22 cellular contexts compared by ENCODE assay signal in genomic region chr11:116833816-116834534, GRCh38. TPM values are rescaled to one million over a fixed set of nuclear protein-coding genes. Genes with fewer than 3 reads are reported as not detected.
DNase-seq lines count a peak whose midpoint lies in the region; ATAC-seq, FAIRE-seq and TF ChIP-seq lines count a peak whose summit lies in the region.
"Had no signal": no experiment of that assay in that cellular context is flagged by ENCODE, and none has a peak within 500 bp of the region (broad histone marks: within the 10 kb centered on the region; RNA-seq: fewer than 3 reads in every experiment).

No MANE protein-coding gene starts in this region.

- FAIRE-seq in bronchial epithelial cell (lab: Jason Lieb, UNC) = peak; percentile 86
- FAIRE-seq: A204.1 had no signal

- peak overlapping the region in 6 of 10 donors; percentile 3 to 55 (median 43) for H3K4me3 Mint-ChIP-seq in naive thymus-derived CD4-positive, alpha-beta T cell

- H3K36me3 ChIP-seq in bronchial epithelial cell (ENCODE audit: control insufficient read depth, insufficient read depth, low read length) (no peaks in the 10 kb centered on the region), spleen (no peaks in the 10 kb centered on the region), mucosa of descending colon (ENCODE audit: low read depth) (no peaks in the 10 kb centered on the region), ovary (no peaks in the 10 kb centered on the region)
- no peaks in the 10 kb centered on the region for H3K36me3 ChIP-seq in naive thymus-derived CD4-positive, alpha-beta T cell (ENCODE audit: control insufficient read depth in 2 of 3, insufficient read depth in 3 of 3, low read length in 3 of 3)

- no peaks in the 10 kb centered on the region for H3K9me3 Mint-ChIP-seq in naive thymus-derived CD4-positive, alpha-beta T cell
- H3K9me3 Mint-ChIP-seq: CD4-positive, alpha-beta memory T cell had no signal

- H3K4me3 ChIP-seq in bronchial epithelial cell (ENCODE audit: low read depth, low read length) (no peak overlapping the region), spleen (no peak overlapping the region), mucosa of descending colon (no peak overlapping the region), ovary (no peak overlapping the region)
- H3K4me3 ChIP-seq in naive thymus-derived CD4-positive, alpha-beta T cell (ENCODE audit: low read length) = no peak overlapping the region

- intact Hi-C loops in naive thymus-derived CD4-positive, alpha-beta T cell (cut with micrococcal nuclease) = no loop called here
- intact Hi-C loops in spleen (cut with DNase I; ENCODE audit: low total_unique reads) = no loop called here
- intact Hi-C loops in mucosa of descending colon (cut with DNase I, micrococcal nuclease) = no loop called here
- intact Hi-C loops in ovary (cut with DNase I) = loop anchor here in 1 of 4 donors (5.0 kb wide), 1 partner anchor 42 kb away; the partner anchor contains the start of gene APOA5

- POLR2A ChIA-PET in naive thymus-derived CD4-positive, alpha-beta T cell (lab: Charles Lee) = interaction anchor here (0.6 to 1.0 kb wide), 2 partner anchors 9 to 19 kb away, joined by 3 read pairs; no protein-coding TSS in a partner anchor

- no peak overlapping the region for H3K27ac ChIP-seq in naive thymus-derived CD4-positive, alpha-beta T cell (ENCODE audit: low read depth, low read length)
- H3K27ac ChIP-seq in spleen = no peak overlapping the region
- no peak overlapping the region for H3K27ac ChIP-seq in ovary
- H3K27ac ChIP-seq: KMS-11 had no signal

- peak; percentile 54 for DNase-seq in activated effector memory CD4-positive, alpha-beta T cell treated with anti-CD3 and anti-CD28 coated beads, Interleukin-2, amount 50 U/mL, for 16 hours
- DNase-seq in activated effector memory CD4-positive, alpha-beta T cell treated with Interleukin-2 at 50 U/mL for 16 hours = no peak
- DNase-seq in bronchial epithelial cell (ENCODE audit: low read depth) = no peak
- DNase-seq in naive thymus-derived CD4-positive, alpha-beta T cell = no peak
- peak; percentile 54 for DNase-seq in spleen
- DNase-seq in mucosa of descending colon = no peak
- DNase-seq in NCI-H1105 treated with DMSO at 0.1 percent for 48 hours (lab: John Stamatoyannopoulos, UW) = no peak
- DNase-seq in ovary = no peak
- DNase-seq: CD4-positive, alpha-beta memory T cell; DMS 273 treated with DMSO at 0.1 percent for 48 hours; H7; NCI-H1092; NCI-H1694; NCI-H2107; NCI-H226; NCI-H526 treated with DMSO at 0.1 percent for 48 hours; OCI-M1; RPMI8226 had no signal

- CTCF ChIA-PET in naive thymus-derived CD4-positive, alpha-beta T cell (lab: Charles Lee) = no interaction called here

- no peaks in the 10 kb centered on the region for H3K36me3 Mint-ChIP-seq in naive thymus-derived CD4-positive, alpha-beta T cell
- H3K36me3 Mint-ChIP-seq: CD4-positive, alpha-beta memory T cell had no signal

- H3K27me3 ChIP-seq in bronchial epithelial cell (ENCODE audit: control insufficient read depth, insufficient read depth, low read length) (no peaks in the 10 kb centered on the region), spleen (replicated peaks in 1 of 7) (peaks cover 0 to 8% (median 0%) of the 10 kb centered on the region in 7 donors), ovary (no peaks in the 10 kb centered on the region)
- H3K27me3 ChIP-seq in naive thymus-derived CD4-positive, alpha-beta T cell (ENCODE audit: control insufficient read depth in 2 of 2, insufficient read depth in 2 of 2, low read length in 2 of 2) = no peaks in the 10 kb centered on the region

- 86 to 96% (median 90%) methylated on average over 14 of the region's 14 CpGs for WGBS in spleen, 5 donors
- 88 to 93% (median 92%) methylated on average over 14 of the region's 14 CpGs for WGBS in ovary, 3 donors

- TF ChIP-seq CTCF in bronchial epithelial cell (IDR thresholded peaks at IDR 0.05; ENCODE audit: insufficient read depth, low read length, severe bottlenecking) = no peak
- no peak for TF ChIP-seq CTCF in spleen (IDR thresholded peaks at IDR 0.05 in 8 of 11, conservative IDR thresholded peaks at IDR 0.05 in 3 of 11)
- no peak for TF ChIP-seq CTCF in mucosa of descending colon (IDR thresholded peaks at IDR 0.05)
- no peak for TF ChIP-seq CTCF in ovary (IDR thresholded peaks at IDR 0.05)

- H3K27me3 Mint-ChIP-seq in naive thymus-derived CD4-positive, alpha-beta T cell = peaks cover 0 to 4% (median 0%) of the 10 kb centered on the region in 5 donors
- H3K27me3 Mint-ChIP-seq: CD4-positive, alpha-beta memory T cell had no signal

- H3K4me1 Mint-ChIP-seq in naive thymus-derived CD4-positive, alpha-beta T cell = peaks cover 4 to 17% (median 14%) of the 10 kb centered on the region in 7 donors

- no peak for ATAC-seq in naive thymus-derived CD4-positive, alpha-beta T cell
- ATAC-seq in mucosa of descending colon = no peak

- TF ChIP-seq POLR2A in spleen (IDR thresholded peaks at IDR 0.05) (no peak), ovary (IDR thresholded peaks at IDR 0.05) (no peak)

- TF ChIP-seq EP300 in ovary (IDR thresholded peaks at IDR 0.05) = no peak

- peaks cover 4 to 9% of the 10 kb centered on the region in 2 donors for H3K4me1 ChIP-seq in naive thymus-derived CD4-positive, alpha-beta T cell (ENCODE audit: control insufficient read depth in 2 of 2, insufficient read depth in 2 of 2, low read length in 2 of 2)
- peaks cover 9 to 30% (median 19%) of the 10 kb centered on the region in 6 donors for H3K4me1 ChIP-seq in spleen
- peaks cover 6% of the 10 kb centered on the region for H3K4me1 ChIP-seq in mucosa of descending colon (ENCODE audit: low read depth)
- peaks cover 30% of the 10 kb centered on the region for H3K4me1 ChIP-seq in ovary (ENCODE audit: insufficient read depth)

- no peak overlapping the region for H3K27ac Mint-ChIP-seq in naive thymus-derived CD4-positive, alpha-beta T cell

- H3K9me3 ChIP-seq in naive thymus-derived CD4-positive, alpha-beta T cell (ENCODE audit: control insufficient read depth in 2 of 3, low read length in 3 of 3) = no peaks in the 10 kb centered on the region
- H3K9me3 ChIP-seq in spleen (no peaks in the 10 kb centered on the region), mucosa of descending colon (no peaks in the 10 kb centered on the region), ovary (no peaks in the 10 kb centered on the region)

RNA-seq across cellular contexts. Expression of gene APOA1, which starts 3.4 kb away (rescaled TPM):
- total RNA-seq in bronchial epithelial cell (not detected in 2 replicates), spleen (1 to 10 TPM in 3 of 7 donors, under 1 TPM in 2, not detected in 2; 0.44 to 2.2 (median 1.1) TPM), mucosa of descending colon (under 1 TPM in 2 of 3 donors, not detected in 1; 0.31 to 0.46 TPM), ovary (10 to 100 TPM in 5 of 7 donors, 1 to 10 TPM in 2; 5.3 to 39.9 (median 19.0) TPM)
- under 1 TPM; 0.24 to 0.70 (median 0.51) TPM for total RNA-seq in naive thymus-derived CD4-positive, alpha-beta T cell
- not detected for polyA plus RNA-seq in naive thymus-derived CD4-positive, alpha-beta T cell
- polyA plus RNA-seq in spleen (1 to 10 TPM; 1.4 to 3.3 (median 1.9) TPM), ovary (10 to 100 TPM; 10.8 to 42.8 TPM)
- total RNA-seq: MCF 10A had no signal

RNA-seq across cellular contexts. Expression of gene APOC3, which starts 4.3 kb away (rescaled TPM):
- total RNA-seq in bronchial epithelial cell (not detected in 2 replicates), spleen (not detected), mucosa of descending colon (under 1 TPM in 1 of 3 donors, not detected in 2; 0.60 TPM), ovary (10 to 100 TPM in 1 of 7 donors, 1 to 10 TPM in 2, not detected in 4; 2.7 to 18.0 (median 4.3) TPM)
- total RNA-seq in naive thymus-derived CD4-positive, alpha-beta T cell = not detected
- polyA plus RNA-seq in naive thymus-derived CD4-positive, alpha-beta T cell = not detected
- polyA plus RNA-seq in spleen (under 1 TPM in 1 of 3 donors, not detected in 2; 0.70 TPM), ovary (not detected)
- total RNA-seq: CD4-positive, alpha-beta memory T cell; Daoy; H7; MCF 10A had no signal
- polyA plus RNA-seq: CD4-positive, alpha-beta memory T cell had no signal

RNA-seq across cellular contexts. Expression of gene APOA4, which starts 10.9 kb away (rescaled TPM):
- total RNA-seq in bronchial epithelial cell (not detected in 2 replicates), spleen (not detected), mucosa of descending colon (not detected), ovary (10 to 100 TPM in 1 of 7 donors, not detected in 6; 41.7 TPM)
- not detected for total RNA-seq in naive thymus-derived CD4-positive, alpha-beta T cell
- polyA plus RNA-seq in naive thymus-derived CD4-positive, alpha-beta T cell = not detected
- polyA plus RNA-seq in spleen (under 1 TPM in 2 of 3 donors, not detected in 1; 0.05 to 0.16 TPM), ovary (under 1 TPM in 1 of 2 donors, not detected in 1; 0.19 TPM)
- total RNA-seq: CD4-positive, alpha-beta memory T cell; Daoy; H7; MCF 10A had no signal
- polyA plus RNA-seq: CD4-positive, alpha-beta memory T cell had no signal

RNA-seq across cellular contexts. Expression of gene APOA5, which starts 42.3 kb away (rescaled TPM):
- not detected in 2 replicates for total RNA-seq in bronchial epithelial cell
- total RNA-seq in naive thymus-derived CD4-positive, alpha-beta T cell = not detected
- not detected for polyA plus RNA-seq in naive thymus-derived CD4-positive, alpha-beta T cell
- total RNA-seq in spleen = not detected
- polyA plus RNA-seq in spleen = not detected
- not detected for total RNA-seq in mucosa of descending colon
- total RNA-seq in ovary = under 1 TPM in 2 of 7 donors, not detected in 5; 0.35 to 0.43 TPM
- not detected for polyA plus RNA-seq in ovary
- total RNA-seq: CD4-positive, alpha-beta memory T cell; Daoy; MCF 10A had no signal
- polyA plus RNA-seq: CD4-positive, alpha-beta memory T cell had no signal

RNA-seq across cellular contexts. Expression of gene ZPR1, which starts 46.2 kb away (rescaled TPM):
- total RNA-seq in bronchial epithelial cell (50.1 and 74.2 TPM in 2 replicates), spleen (10 to 100 TPM; 20.5 to 47.6 (median 34.4) TPM), mucosa of descending colon (10 to 100 TPM; 28.5 to 34.6 (median 33.4) TPM), ovary (10 to 100 TPM; 12.0 to 68.7 (median 37.0) TPM)
- 100 to 1,000 TPM in 1 of 5 experiments, 10 to 100 TPM in 4; 65.8 to 117 (median 68.8) TPM for total RNA-seq in naive thymus-derived CD4-positive, alpha-beta T cell
- polyA plus RNA-seq in naive thymus-derived CD4-positive, alpha-beta T cell = 10 to 100 TPM; 30.9 to 38.8 TPM
- polyA plus RNA-seq in spleen (10 to 100 TPM; 16.2 to 24.0 (median 19.1) TPM), ovary (10 to 100 TPM; 17.8 to 58.3 TPM)

Comparison
In these comparisons a context has a peak if more than half of its experiments do, and no peak if none do; other contexts are left out.
1. DNase-seq: peak in activated effector memory CD4-positive, alpha-beta T cell treated with anti-CD3 and anti-CD28 coated beads, Interleukin-2, amount 50 U/mL, for 16 hours (single experiment) and spleen (single experiment); none in activated effector memory CD4-positive, alpha-beta T cell treated with Interleukin-2 at 50 U/mL for 16 hours (single experiment), bronchial epithelial cell (single experiment), naive thymus-derived CD4-positive, alpha-beta T cell (0 of 9), mucosa of descending colon (0 of 3), NCI-H1105 treated with DMSO at 0.1 percent for 48 hours (single experiment) and ovary (0 of 5).